Comparison of ENCODE assay signal across 1 cellular context in the genomic region with DNA sequence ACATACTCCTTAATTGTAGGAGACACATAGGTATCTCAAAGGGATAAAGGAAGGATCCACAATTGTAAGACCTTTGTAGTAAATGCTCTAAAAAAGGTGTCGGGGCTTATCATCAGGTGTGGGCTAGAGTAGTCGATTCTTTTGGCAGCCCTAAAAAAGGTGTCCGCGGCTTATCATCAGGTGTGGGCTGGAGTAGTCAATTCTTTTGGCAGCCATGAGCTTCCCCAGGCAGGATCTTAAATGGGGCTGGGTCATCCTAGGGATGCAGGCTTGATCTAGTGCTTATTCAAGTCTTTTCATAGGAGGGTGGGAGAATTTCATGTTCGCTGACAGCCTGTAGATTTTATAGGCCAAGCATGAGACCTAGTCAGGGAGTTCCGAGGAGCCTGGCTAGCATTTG.
TF ChIP-seq lines count a peak whose summit lies in the region.

No MANE protein-coding gene starts in this region.

TF ChIP-seq in H1, 55 proteins besides CTCF, POLR2A, EP300 and RAD21:
- TF ChIP-seq BACH1 (IDR thresholded peaks at IDR 0.05; ENCODE audit: low read length) = no peak
- no peak for TF ChIP-seq KDM4A (IDR thresholded peaks at IDR 0.05; ENCODE audit: low read depth, low read length, severe bottlenecking)
- no peak for TF ChIP-seq JUN (IDR thresholded peaks at IDR 0.05; ENCODE audit: low read depth, low read length)
- TF ChIP-seq YY1 (IDR thresholded peaks at IDR 0.05; ENCODE audit: low read depth, low read length) = no peak
